ENCODE assay signal across 5 cellular contexts in the genomic region with DNA sequence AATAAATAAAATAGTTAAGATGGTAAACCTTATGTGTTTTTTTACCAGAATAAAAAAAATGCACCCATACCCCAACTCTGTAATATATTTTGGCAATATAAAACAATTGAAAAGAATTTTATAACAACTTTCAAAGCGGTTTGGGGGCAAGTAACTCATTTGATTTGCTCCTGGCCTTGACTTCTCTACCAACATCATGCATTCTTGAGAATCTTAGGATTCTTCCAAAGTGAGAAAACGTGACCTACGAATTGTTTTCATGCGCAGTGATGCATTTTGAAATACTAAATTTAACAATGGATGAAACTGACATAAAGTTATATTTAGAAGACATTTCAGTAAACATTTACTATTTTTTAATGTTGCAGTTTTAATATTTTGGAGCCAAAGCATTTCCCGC. TPM values are rescaled to one million over a fixed set of nuclear protein-coding genes. Genes with fewer than 3 reads are reported as not detected.
"Had no signal": no experiment of that assay in that cellular context is flagged by ENCODE, and none has a peak within 500 bp of the region (broad histone marks: within the 10 kb centered on the region; RNA-seq: fewer than 3 reads in every experiment).

No MANE protein-coding gene starts in this region.

RNA-seq across cellular contexts. Expression of a gene that starts 30.2 kb away (rescaled TPM):
- total RNA-seq: GM23338, H1, H9, HepG2, HT1080 had no signal
- polyA plus RNA-seq: H1, HepG2 had no signal
